Comparison of ENCODE assay signal across 8 cellular contexts in the genomic region with DNA sequence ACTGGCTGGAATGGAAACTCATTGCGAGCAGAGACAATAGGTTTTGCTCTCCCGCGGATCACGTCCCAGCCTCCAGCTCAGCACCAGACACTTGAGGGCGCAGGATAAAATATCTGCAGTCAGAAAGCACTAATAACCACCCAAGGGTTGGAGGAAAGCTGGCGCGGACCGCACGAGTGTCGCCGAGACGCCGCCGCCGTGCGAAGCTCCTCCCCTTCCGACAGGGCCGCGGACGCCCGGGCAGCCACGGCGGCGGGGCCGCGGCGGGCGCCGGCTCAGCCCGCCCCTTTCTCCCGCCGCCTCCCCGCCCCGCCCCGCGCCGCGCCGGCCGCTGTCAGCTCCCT. TPM values are rescaled to one million over a fixed set of nuclear protein-coding genes. Genes with fewer than 3 reads are reported as not detected.
A peak's percentile ranks its signal among the peaks of the same experiment; 100 is the strongest.
DNase-seq lines count a peak whose midpoint lies in the region; ATAC-seq, FAIRE-seq and TF ChIP-seq lines count a peak whose summit lies in the region.

CMPK1 (plus strand) TSS at position 213 of the 344 bp plus-strand sequence. CDS start 156 bp downstream, outside the sequence.

- H3K4me2 ChIP-seq in HCT116 (ENCODE audit: low read length) = peak within 1 kb of the TSS; percentile 84

- H3K4me1 ChIP-seq in HCT116 (ENCODE audit: control insufficient read depth in 1 of 2, insufficient read depth in 2 of 2, low read length in 2 of 2) (peaks cover 8 to 17% of the 10 kb centered on the region in 2 experiments; a peak in 2 of 4 replicates), neutrophil (ENCODE audit: control insufficient read depth in 1 of 2, insufficient read depth in 1 of 2, low read depth in 1 of 2, low read length in 1 of 2) (peaks cover 16 to 18% of the 10 kb centered on the region in 2 experiments)

- no TSS peak for BruUV-seq in HCT116 (replicated peaks; lab: Mats Ljungman, UMichigan)

- FAIRE-seq in frontal cortex (lab: Jason Lieb, UNC) = no peak

- H4K20me1 ChIP-seq in HCT116 (ENCODE audit: insufficient read depth) = no peaks in the 10 kb centered on the region

- H3K27ac ChIP-seq in HCT116 (ENCODE audit: low read depth, low read length) (peak within 1 kb of the TSS; percentile 97), neutrophil (peak within 1 kb of the TSS; percentile 96), substantia nigra (ENCODE audit: low read depth, low read length, poor library complexity, severe bottlenecking) (peak within 1 kb of the TSS; percentile 95)

- ATAC-seq in HCT116 = peak; percentile 81

- H2AFZ ChIP-seq in HCT116 (ENCODE audit: low read depth, low read length, poor library complexity, severe bottlenecking) = peak within 1 kb of the TSS; percentile 75

- POLR2A ChIA-PET in HCT116 (lab: Charles Lee) = interaction anchor here (1.1 to 2.6 kb wide), 2 partner anchors 10 to 19 kb away, joined by 5 to 19 read pairs; partner anchors contain the start of gene STIL

- 0 out of 2 replicates have a peak, but pooled peaks cover 2% of the 10 kb centered on the region for H3K9me2 ChIP-seq in HCT116 (ENCODE audit: insufficient read depth)

- DNase-seq in GM03348 (ENCODE audit: low spot score) = peak; percentile 94
- peak; percentile 37 for DNase-seq in HCT116 (ENCODE audit: low read depth, low spot score)
- DNase-seq in MG63 = peak; percentile 85
- peak; percentile 77 for DNase-seq in SIG-M5 treated with dmso at 0.1 percent for 504 hours (lab: John Stamatoyannopoulos, UW; ENCODE audit: unreplicated experiment)
- DNase-seq in activated gamma-delta T cell treated with anti-CD3 and anti-CD28 coated beads, Interleukin-2, amount 50 U/mL, for 16 hours (ENCODE audit: low read depth) = peak; percentile 62
- DNase-seq in frontal cortex (ENCODE audit: low spot score in 2 of 2) = peak; percentile 75 to 79
- peak in 45 of 49 donors; percentile 6 to 85 (median 68) for DNase-seq in substantia nigra (lab: John Stamatoyannopoulos, UW)

- H3K4me3 ChIP-seq in HCT116 (replicated peaks in 1 of 2; ENCODE audit: low read depth in 1 of 2, low read length in 2 of 2) = peak within 1 kb of the TSS; percentile 85 to 87
- H3K4me3 ChIP-seq in MG63 = peak within 1 kb of the TSS; percentile 89
- peak within 1 kb of the TSS; percentile 90 to 99 for H3K4me3 ChIP-seq in neutrophil (ENCODE audit: low read depth in 1 of 2, low read length in 1 of 2)

- no peaks in the 10 kb centered on the region for H3K27me3 ChIP-seq in HCT116 (ENCODE audit: insufficient read depth, low read length)
- no peaks in the 10 kb centered on the region for H3K27me3 ChIP-seq in MG63
- H3K27me3 ChIP-seq in neutrophil = no peaks in the 10 kb centered on the region

- H3K9me3 ChIP-seq in HCT116 (ENCODE audit: control insufficient read depth in 1 of 2, insufficient read depth in 1 of 2, low read depth in 1 of 2, low read length in 2 of 2) (no peaks in the 10 kb centered on the region), MG63 (no peaks in the 10 kb centered on the region), neutrophil (no peaks in the 10 kb centered on the region)

- TF ChIP-seq POLR2A in HCT116 (IDR thresholded peaks at IDR 0.05; ENCODE audit: borderline replicate concordance, extremely low read depth, insufficient read depth, insufficient read length) = peak; percentile 87

- TF ChIP-seq CTCF in HCT116 (IDR thresholded peaks at IDR 0.05 in 2 of 3, conservative IDR thresholded peaks at IDR 0.05 in 1 of 3; ENCODE audit: borderline replicate concordance in 1 of 3, insufficient read depth in 1 of 3, low read depth in 2 of 3, low read length in 2 of 3) = no peak
- TF ChIP-seq CTCF in neutrophil (IDR thresholded peaks at IDR 0.05) = no peak

- intact Hi-C loops in HCT116 (cut with micrococcal nuclease) = no loop called here

- peak within 1 kb of the TSS; percentile 80 for H3K9ac ChIP-seq in HCT116 (ENCODE audit: low read length)

- TF ChIP-seq RAD21 in HCT116 (IDR thresholded peaks at IDR 0.05; ENCODE audit: low read depth) = no peak

- CTCF ChIA-PET in HCT116 (lab: Charles Lee) = interaction anchor here (0.6 to 2.0 kb wide), 6 partner anchors 10 to 141 kb away, joined by 3 to 15 read pairs (median 3); partner anchors contain the start of gene FOXD2

- no peaks in the 10 kb centered on the region for H3K36me3 ChIP-seq in HCT116 (ENCODE audit: control insufficient read depth in 1 of 2, insufficient read depth in 2 of 2, low read length in 2 of 2)
- peaks cover 12% of the 10 kb centered on the region for H3K36me3 ChIP-seq in MG63
- H3K36me3 ChIP-seq in neutrophil = no peaks in the 10 kb centered on the region

- H3K79me2 ChIP-seq in HCT116 (ENCODE audit: insufficient read depth, low read length) = peaks cover 40% of the 10 kb centered on the region

- RAD21 ChIA-PET in HCT116 (lab: Charles Lee; ENCODE audit: low non-redundant PET in 1 of 2, low total read pairs in 2 of 2, uncharacterized antibody in 2 of 2, unreplicated experiment in 2 of 2) = no interaction called here

TF ChIP-seq in HCT116, 20 proteins besides CTCF, POLR2A, EP300 and RAD21:
- TF ChIP-seq, protein P1, sequence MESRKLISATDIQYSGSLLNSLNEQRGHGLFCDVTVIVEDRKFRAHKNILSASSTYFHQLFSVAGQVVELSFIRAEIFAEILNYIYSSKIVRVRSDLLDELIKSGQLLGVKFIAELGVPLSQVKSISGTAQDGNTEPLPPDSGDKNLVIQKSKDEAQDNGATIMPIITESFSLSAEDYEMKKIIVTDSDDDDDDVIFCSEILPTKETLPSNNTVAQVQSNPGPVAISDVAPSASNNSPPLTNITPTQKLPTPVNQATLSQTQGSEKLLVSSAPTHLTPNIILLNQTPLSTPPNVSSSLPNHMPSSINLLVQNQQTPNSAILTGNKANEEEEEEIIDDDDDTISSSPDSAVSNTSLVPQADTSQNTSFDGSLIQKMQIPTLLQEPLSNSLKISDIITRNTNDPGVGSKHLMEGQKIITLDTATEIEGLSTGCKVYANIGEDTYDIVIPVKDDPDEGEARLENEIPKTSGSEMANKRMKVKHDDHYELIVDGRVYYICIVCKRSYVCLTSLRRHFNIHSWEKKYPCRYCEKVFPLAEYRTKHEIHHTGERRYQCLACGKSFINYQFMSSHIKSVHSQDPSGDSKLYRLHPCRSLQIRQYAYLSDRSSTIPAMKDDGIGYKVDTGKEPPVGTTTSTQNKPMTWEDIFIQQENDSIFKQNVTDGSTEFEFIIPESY (IDR thresholded peaks at IDR 0.05; ENCODE audit: extremely low read depth, insufficient replicate concordance, low read length) = peak; percentile 54
- peak; percentile 37 for TF ChIP-seq YY1 (IDR thresholded peaks at IDR 0.05; ENCODE audit: extremely low read depth, insufficient replicate concordance, low read depth, low read length)
- no peak for TF ChIP-seq ZNF274 (IDR thresholded peaks at IDR 0.05; ENCODE audit: low read depth, low read length)
- TF ChIP-seq POLR2AphosphoS5 (IDR thresholded peaks at IDR 0.05; ENCODE audit: low read depth, low read length) = peak; percentile 89

RNA-seq across cellular contexts. Expression of gene CMPK1, which starts in this region (rescaled TPM):
- total RNA-seq in HCT116 (2021; ENCODE audit: unreplicated experiment) (78.4 TPM), frontal cortex (150 TPM)
- polyA plus RNA-seq in HCT116 (2012) = 23.7 and 29.0 TPM in 2 replicates
- total RNA-seq in MG63 (2014; rRNA removed; shearing (Covaris generic); ENCODE audit: low replicate concordance) = 148 and 188 TPM in 2 replicates

Comparison
In these comparisons a context has a peak if more than half of its experiments do, and no peak if none do; other contexts are left out.
1. Peak in every context shown above with its lines: DNase-seq, ATAC-seq, H3K4me3 ChIP-seq and H3K27ac ChIP-seq.
2. DNase-seq: peak in every context shown above with its lines; median percentile 94 in GM03348; 85 in MG63; 77 in SIG-M5 treated with dmso at 0.1 percent for 504 hours; 77 in frontal cortex; 68 in substantia nigra; 62 in activated gamma-delta T cell treated with anti-CD3 and anti-CD28 coated beads, Interleukin-2, amount 50 U/mL, for 16 hours; 37 in HCT116.